In the genomic region with DNA sequence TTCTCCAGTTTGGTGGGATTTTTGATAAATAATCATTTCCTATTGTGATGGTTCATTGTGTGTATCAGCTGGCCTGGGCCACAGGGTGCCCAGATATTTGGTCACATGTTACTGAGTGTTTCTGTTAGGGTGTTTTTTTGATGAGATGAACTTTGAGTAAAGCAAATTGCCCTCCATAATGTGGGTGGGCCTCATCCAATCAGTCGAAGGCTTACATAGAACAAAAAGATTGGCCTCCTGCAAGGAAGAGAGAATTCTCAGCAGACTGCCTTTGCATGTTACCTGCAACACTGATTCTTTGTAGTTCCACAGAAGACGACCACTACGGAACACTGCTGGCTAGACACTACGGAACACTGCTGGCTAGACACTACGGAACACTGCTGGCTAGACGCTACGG, we compare ENCODE assay signal across 33 cellular contexts.
DNase-seq lines count a peak whose midpoint lies in the region; ATAC-seq, FAIRE-seq and TF ChIP-seq lines count a peak whose summit lies in the region.
"Had no signal": no experiment of that assay in that cellular context is flagged by ENCODE, and none has a peak within 500 bp of the region (broad histone marks: within the 10 kb centered on the region; RNA-seq: fewer than 3 reads in every experiment).

No MANE protein-coding gene starts in this region.

- peak overlapping the region; percentile 44 for H3K23ac ChIP-seq in trophoblast cell (ENCODE audit: low read length)

- CTCF ChIA-PET in HEK293 (lab: Yijun Ruan, JAX): no interaction called here
- CTCF ChIA-PET in K562 (lab: Yijun Ruan, JAX; ENCODE audit: low intra/inter-chr PET ratio): no interaction called here

- H3K9ac ChIP-seq in K562 (ENCODE audit: insufficient read depth in 1 of 2, low read depth in 2 of 2, low read length in 2 of 2) (no peak overlapping the region), trophoblast cell (ENCODE audit: low read length) (no peak overlapping the region)
- H3K9ac ChIP-seq: BLaER1; BLaER1 treated with 17β-estradiol and CSF1 and Interleukin-3, amounts not matched to agents 10 nM and 100 nM had no signal

- no peak overlapping the region for H2AK5ac ChIP-seq in trophoblast cell (ENCODE audit: low read length)

- H3K79me1 ChIP-seq in trophoblast cell (ENCODE audit: low read length): no peaks in the 10 kb centered on the region

- intact Hi-C loops in K562 (cut with micrococcal nuclease): no loop called here

- H4K8ac ChIP-seq in trophoblast cell (ENCODE audit: low read depth, low read length): no peak overlapping the region

- H3K79me2 ChIP-seq in K562 (ENCODE audit: control insufficient read depth, insufficient read depth, low read length) (no peaks in the 10 kb centered on the region), trophoblast cell (ENCODE audit: control insufficient read depth, insufficient read depth, low read length, poor library complexity) (no peaks in the 10 kb centered on the region)

- H4K20me1 ChIP-seq in K562 (replicated peaks; ENCODE audit: control insufficient read depth, insufficient read depth, low read length): no peaks in the 10 kb centered on the region
- H4K20me1 ChIP-seq: BLaER1; BLaER1 treated with 17β-estradiol and CSF1 and Interleukin-3, amounts not matched to agents 10 nM and 100 nM had no signal

- no peak overlapping the region for H2BK5ac ChIP-seq in trophoblast cell (ENCODE audit: low read depth, low read length, poor library complexity)

- no peak for TF ChIP-seq POLR2A in K562 (conservative IDR thresholded peaks at IDR 0.05)

- H3K27me3 ChIP-seq in K562 (ENCODE audit: control insufficient read depth in 2 of 2, insufficient read depth in 2 of 2, low read length in 2 of 2): no peaks in the 10 kb centered on the region; a peak in 1 of 5 replicates
- no peaks in the 10 kb centered on the region for H3K27me3 ChIP-seq in trophoblast cell (ENCODE audit: insufficient read depth, low read length)
- H3K27me3 ChIP-seq: BE2C; BLaER1; BLaER1 treated with 17β-estradiol and CSF1 and Interleukin-3, amounts not matched to agents 10 nM and 100 nM had no signal

- DNase-seq in K562 (ENCODE audit: extremely low read depth in 1 of 4, low spot score in 3 of 4) (no peak), trophoblast cell (no peak), NCI-H1092 treated with DMSO at 0.1 percent for 48 hours (lab: John Stamatoyannopoulos, UW) (no peak), NCI-H2081 (lab: John Stamatoyannopoulos, UW) (no peak)
- DNase-seq: 8988T; ACHN; AML-193; BE2C; C1 segment of cervical spinal cord; Caco-2; Calu3; CD4-positive, alpha-beta memory T cell; CD4-positive, alpha-beta T cell; CD4-positive, CD25-positive, alpha-beta regulatory T cell; CD8-positive, alpha-beta memory T cell; CD8-positive, alpha-beta T cell; COR-L47; DMS 273 treated with DMSO at 0.1 percent for 48 hours; DMS153; DMS53; DMS79; DMS79 treated with DMSO at 0.1 percent for 48 hours; DND-41; EL had no signal

- TF ChIP-seq EP300 in K562 (IDR thresholded peaks at IDR 0.05; ENCODE audit: low read length): no peak

- H2AFZ ChIP-seq in K562 (ENCODE audit: low read depth, low read length): no peak overlapping the region
- H2AFZ ChIP-seq in trophoblast cell (ENCODE audit: insufficient read depth, low read length, poor library complexity): no peak overlapping the region

- no peak overlapping the region for H2BK12ac ChIP-seq in trophoblast cell (ENCODE audit: low read length)

- no peak overlapping the region for H4K91ac ChIP-seq in trophoblast cell (ENCODE audit: low read depth, low read length)

- TF ChIP-seq RAD21 in K562 (CRISPR knock-in tag; conservative IDR thresholded peaks at IDR 0.05 in 1 of 2, IDR thresholded peaks at IDR 0.05 in 1 of 2): no peak

- 0% methylated on average over 7 of the region's 7 CpGs for WGBS in K562 (ENCODE audit: insufficient coverage, low coverage, missing lambda C conversion rate)
- no CpG with 5 or more reads among the region's 7 CpGs for WGBS in trophoblast cell (ENCODE audit: extremely low coverage, insufficient coverage, insufficient read length)

- H3K9me3 ChIP-seq in HEK293 (ENCODE audit: control insufficient read depth, insufficient read depth, low read depth, low read length): no peaks in the 10 kb centered on the region
- no peaks in the 10 kb centered on the region for H3K9me3 ChIP-seq in K562 (replicated peaks; ENCODE audit: control insufficient read depth, insufficient read depth, low read depth, low read length)
- H3K9me3 ChIP-seq in trophoblast cell (ENCODE audit: insufficient read depth, low read depth, low read length): no peaks in the 10 kb centered on the region
- H3K9me3 ChIP-seq: A549; BE2C; BLaER1; BLaER1 treated with 17β-estradiol and CSF1 and Interleukin-3, amounts not matched to agents 10 nM and 100 nM; Caco-2 had no signal

- POLR2A ChIA-PET in HEK293 (lab: Yijun Ruan, JAX): no interaction called here
- POLR2A ChIA-PET in K562 (lab: Yijun Ruan, JAX): interaction anchor here (0.5 kb wide), 1 partner anchor 17 kb away, joined by 3 read pairs; no protein-coding TSS in a partner anchor

- H3K4me2 ChIP-seq in K562 (ENCODE audit: insufficient read depth, low read length): no peak overlapping the region
- H3K4me2 ChIP-seq in trophoblast cell (ENCODE audit: low read length): no peak overlapping the region
- H3K4me2 ChIP-seq: A549; BLaER1; BLaER1 treated with 17β-estradiol and CSF1 and Interleukin-3, amounts not matched to agents 10 nM and 100 nM had no signal

- H2BK120ac ChIP-seq in trophoblast cell (ENCODE audit: insufficient read depth, low read length, poor library complexity): no peak overlapping the region

- no TSS peak for BruUV-seq in K562 (replicated peaks; lab: Mats Ljungman, UMichigan)

- H3K4me1 ChIP-seq in HEK293 (ENCODE audit: control insufficient read depth, insufficient read depth, low read length): no peaks in the 10 kb centered on the region
- H3K4me1 ChIP-seq in K562 (replicated peaks in 1 of 2; ENCODE audit: control insufficient read depth in 2 of 2, insufficient read depth in 2 of 2, low read length in 2 of 2): no peaks in the 10 kb centered on the region
- no peaks in the 10 kb centered on the region for H3K4me1 ChIP-seq in trophoblast cell (ENCODE audit: control insufficient read depth in 1 of 2, insufficient read depth in 2 of 2, low read length in 2 of 2)
- H3K4me1 ChIP-seq: A549; BE2C; BLaER1; BLaER1 treated with 17β-estradiol and CSF1 and Interleukin-3, amounts not matched to agents 10 nM and 100 nM; Caco-2 had no signal

- ATAC-seq in K562 (no peak), HG03039 (IDR thresholded peaks at IDR 0.05; ENCODE audit: unreplicated experiment) (no peak)
- ATAC-seq: A549; CD8-positive, alpha-beta T cell had no signal

- H3K18ac ChIP-seq in trophoblast cell (ENCODE audit: low read length): no peak overlapping the region

- no peak for FAIRE-seq in K562 (lab: Jason Lieb, UNC)
- FAIRE-seq: A204.1, A549, D721Med had no signal

- no peak overlapping the region for H3K14ac ChIP-seq in trophoblast cell (ENCODE audit: low read length)

- H3K27ac ChIP-seq in HEK293 (ENCODE audit: extremely low read depth, low read depth, low read length): no peak overlapping the region
- H3K27ac ChIP-seq in K562 (ENCODE audit: extremely low read depth, low read depth, low read length): no peak overlapping the region
- no peak overlapping the region for H3K27ac ChIP-seq in trophoblast cell (ENCODE audit: low read depth, low read length)
- H3K27ac ChIP-seq: 22Rv1; A549; BLaER1; BLaER1 treated with 17β-estradiol and CSF1 and Interleukin-3, amounts not matched to agents 10 nM and 100 nM; C4-2B had no signal

- no peak overlapping the region for H3K4me3 ChIP-seq in HEK293 (ENCODE audit: low read depth, low read length)
- no peak overlapping the region for H3K4me3 ChIP-seq in K562
- peak overlapping the region; percentile 35 for H3K4me3 ChIP-seq in trophoblast cell (ENCODE audit: low read depth, low read length)
- H3K4me3 ChIP-seq: A549; BLaER1; BLaER1 treated with 17β-estradiol and CSF1 and Interleukin-3, amounts not matched to agents 10 nM and 100 nM had no signal

- H4K12ac ChIP-seq in trophoblast cell (ENCODE audit: low read depth, low read length): no peak overlapping the region

- in situ Hi-C loops in K562 (cut with MboI): no loop called here

- H3K9me1 ChIP-seq in K562 (ENCODE audit: control insufficient read depth, insufficient read depth, low read length): no peaks in the 10 kb centered on the region

- H3K36me3 ChIP-seq in HEK293 (ENCODE audit: control insufficient read depth in 2 of 2, insufficient read depth in 1 of 2, low read length in 2 of 2): no peaks in the 10 kb centered on the region
- H3K36me3 ChIP-seq in K562 (ENCODE audit: control insufficient read depth, insufficient read depth, low read length): no peaks in the 10 kb centered on the region
- H3K36me3 ChIP-seq in trophoblast cell (ENCODE audit: control insufficient read depth in 1 of 2, insufficient read depth in 2 of 2, low read length in 2 of 2): no peaks in the 10 kb centered on the region
- H3K36me3 ChIP-seq: BE2C; BLaER1; BLaER1 treated with 17β-estradiol and CSF1 and Interleukin-3, amounts not matched to agents 10 nM and 100 nM had no signal

- TF ChIP-seq CTCF in HEK293 (tag by site-specific recombination; IDR thresholded peaks at IDR 0.05) (no peak), K562 (IDR thresholded peaks at IDR 0.05 in 2 of 3, conservative IDR thresholded peaks at IDR 0.05 in 1 of 3; ENCODE audit: insufficient read depth in 2 of 3, low read depth in 1 of 3, low read length in 3 of 3) (no peak)

- no peak overlapping the region for H3K4ac ChIP-seq in trophoblast cell (ENCODE audit: low read depth, low read length)

TF ChIP-seq in HEK293, 187 proteins besides CTCF, POLR2A, EP300 and RAD21 (continues in another document):
- peak; percentile 75 for TF ChIP-seq ZNF10 (tag by site-specific recombination; IDR thresholded peaks at IDR 0.05)

TF ChIP-seq in K562, 482 proteins besides CTCF, POLR2A, EP300 and RAD21:
- TF ChIP-seq ZNF134 (CRISPR knock-in tag; conservative IDR thresholded peaks at IDR 0.05) (peak; percentile 83), PHB2 (IDR thresholded peaks at IDR 0.05; ENCODE audit: low read depth) (no peak)
- TF ChIP-seq, protein P1, sequence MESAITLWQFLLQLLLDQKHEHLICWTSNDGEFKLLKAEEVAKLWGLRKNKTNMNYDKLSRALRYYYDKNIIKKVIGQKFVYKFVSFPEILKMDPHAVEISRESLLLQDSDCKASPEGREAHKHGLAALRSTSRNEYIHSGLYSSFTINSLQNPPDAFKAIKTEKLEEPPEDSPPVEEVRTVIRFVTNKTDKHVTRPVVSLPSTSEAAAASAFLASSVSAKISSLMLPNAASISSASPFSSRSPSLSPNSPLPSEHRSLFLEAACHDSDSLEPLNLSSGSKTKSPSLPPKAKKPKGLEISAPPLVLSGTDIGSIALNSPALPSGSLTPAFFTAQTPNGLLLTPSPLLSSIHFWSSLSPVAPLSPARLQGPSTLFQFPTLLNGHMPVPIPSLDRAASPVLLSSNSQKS (CRISPR knock-in tag; IDR thresholded peaks at IDR 0.05): no peak
